Comparison of ENCODE assay signal across 19 cellular contexts in genomic region chr18:32096936-32097335, GRCh38. TPM values are rescaled to one million over a fixed set of nuclear protein-coding genes. Genes with fewer than 3 reads are reported as not detected.
A peak's percentile ranks its signal among the peaks of the same experiment; 100 is the strongest.
DNase-seq lines count a peak whose midpoint lies in the region; ATAC-seq and TF ChIP-seq lines count a peak whose summit lies in the region.
"Had no signal": no experiment of that assay in that cellular context is flagged by ENCODE, and none has a peak within 500 bp of the region (broad histone marks: within the 10 kb centered on the region; RNA-seq: fewer than 3 reads in every experiment).

No MANE protein-coding gene starts in this region.

- DNase-seq in activated CD4-positive, alpha-beta T cell treated with anti-CD3 and anti-CD28 coated beads, Interleukin-2, amount 10 ng/mL, durations not matched to agents 7 days and 5 days, result no peak
- no peak for DNase-seq in activated CD4-positive, alpha-beta T cell treated with anti-CD3 and anti-CD28 coated beads for 4 hours
- DNase-seq in CD8-positive, alpha-beta T cell, result no peak
- DNase-seq in activated CD8-positive, alpha-beta T cell treated with anti-CD3 and anti-CD28 coated beads for 36 hours, result no peak
- DNase-seq in NCI-H146 (lab: John Stamatoyannopoulos, UW), result no peak
- DNase-seq in colonic mucosa, result no peak
- DNase-seq: anterior cingulate cortex; cerebellar nuclear complex; NCI-H1694 treated with DMSO at 0.1 percent for 48 hours; NCI-H2227 treated with DMSO at 0.1 percent for 48 hours; NCI-H82; PC-3; SIG-M5; spleen; stimulated activated CD8-positive, alpha-beta memory T cell treated with anti-CD3 and anti-CD28 coated beads, Interleukin-4, amount 100 ng/mL, for 48 hours; T-helper 9 cell had no signal

- peaks cover 59% of the 10 kb centered on the region for H3K36me3 Mint-ChIP-seq in activated CD4-positive, alpha-beta T cell treated with anti-CD3 and anti-CD28 coated beads, Interleukin-2, amount 10 ng/mL, durations not matched to agents 7 days and 5 days (ENCODE audit: low read depth)
- peaks cover 55% of the 10 kb centered on the region for H3K36me3 Mint-ChIP-seq in CD8-positive, alpha-beta T cell
- H3K36me3 Mint-ChIP-seq in activated CD8-positive, alpha-beta T cell treated with anti-CD3 and anti-CD28 coated beads for 36 hours (ENCODE audit: low read depth), result peaks cover 52% of the 10 kb centered on the region

- H3K4me1 ChIP-seq in CD8-positive, alpha-beta T cell (ENCODE audit: insufficient read depth, low read length), result peaks cover 51% of the 10 kb centered on the region
- H3K4me1 ChIP-seq in endocrine pancreas (ENCODE audit: control insufficient read depth, insufficient read depth, low read length) (peaks cover 25% of the 10 kb centered on the region), colonic mucosa (peaks cover 10% of the 10 kb centered on the region)

- H3K36me3 ChIP-seq in CD8-positive, alpha-beta T cell (ENCODE audit: insufficient read depth, low read length), result no peaks in the 10 kb centered on the region
- no peaks in the 10 kb centered on the region for H3K36me3 ChIP-seq in endocrine pancreas (ENCODE audit: control insufficient read depth, insufficient read depth, low read length)
- no peaks in the 10 kb centered on the region for H3K36me3 ChIP-seq in colonic mucosa

- H3K27ac Mint-ChIP-seq in activated CD4-positive, alpha-beta T cell treated with anti-CD3 and anti-CD28 coated beads, Interleukin-2, amount 10 ng/mL, durations not matched to agents 7 days and 5 days, result peak overlapping the region; percentile 64
- peak overlapping the region; percentile 89 for H3K27ac Mint-ChIP-seq in CD8-positive, alpha-beta T cell
- H3K27ac Mint-ChIP-seq in activated CD8-positive, alpha-beta T cell treated with anti-CD3 and anti-CD28 coated beads for 36 hours, result peak overlapping the region; percentile 81

- peak overlapping the region; percentile 33 for H3K4me3 ChIP-seq in CD8-positive, alpha-beta T cell (ENCODE audit: low read depth, low read length)
- H3K4me3 ChIP-seq in endocrine pancreas (ENCODE audit: control insufficient read depth, insufficient read depth, low read length) (no peak overlapping the region), colonic mucosa (no peak overlapping the region)
- H3K4me3 ChIP-seq: spleen had no signal

- H3K9ac ChIP-seq in endocrine pancreas (ENCODE audit: control insufficient read depth, insufficient read depth, low read length) (peak overlapping the region; percentile 26), colonic mucosa (ENCODE audit: low read depth in 2 of 2, low read length in 2 of 2) (no peak overlapping the region)

- H3K27me3 ChIP-seq in CD8-positive, alpha-beta T cell (ENCODE audit: insufficient read depth, low read length), result no peaks in the 10 kb centered on the region
- no peaks in the 10 kb centered on the region for H3K27me3 ChIP-seq in endocrine pancreas (ENCODE audit: control insufficient read depth, insufficient read depth, low read length)
- H3K27me3 ChIP-seq in colonic mucosa, result no peaks in the 10 kb centered on the region
- H3K27me3 ChIP-seq: spleen had no signal

- CTCF ChIA-PET in activated CD4-positive, alpha-beta T cell treated with anti-CD3 and anti-CD28 coated beads, Interleukin-2, amount 10 ng/mL, durations not matched to agents 7 days and 5 days (lab: Charles Lee), result no interaction called here
- CTCF ChIA-PET in CD8-positive, alpha-beta T cell (lab: Charles Lee), result interaction anchor here (1.4 to 1.8 kb wide), 2 partner anchors 61 to 77 kb away, joined by 3 to 6 read pairs; no protein-coding TSS in a partner anchor
- CTCF ChIA-PET in activated CD8-positive, alpha-beta T cell treated with anti-CD3 and anti-CD28 coated beads for 36 hours (lab: Charles Lee), result interaction anchor here (0.7 to 1.1 kb wide), 2 partner anchors 8 to 61 kb away, joined by 3 to 4 read pairs; no protein-coding TSS in a partner anchor

- no peak for TF ChIP-seq CTCF in CD8-positive, alpha-beta T cell (IDR thresholded peaks at IDR 0.05)
- no peak for TF ChIP-seq CTCF in activated CD8-positive, alpha-beta T cell treated with anti-CD3 and anti-CD28 coated beads for 36 hours (IDR thresholded peaks at IDR 0.05)
- no peak for TF ChIP-seq CTCF in colonic mucosa (IDR thresholded peaks at IDR 0.05)

- POLR2A ChIA-PET in activated CD4-positive, alpha-beta T cell treated with anti-CD3 and anti-CD28 coated beads, Interleukin-2, amount 10 ng/mL, durations not matched to agents 7 days and 5 days (lab: Charles Lee), result no interaction called here
- POLR2A ChIA-PET in CD8-positive, alpha-beta T cell (lab: Charles Lee), result interaction anchor here (1.8 to 2.0 kb wide), 2 partner anchors 79 to 154 kb away, joined by 10 to 13 read pairs; partner anchors contain the start of genes RNF125 and TRAPPC8
- POLR2A ChIA-PET in activated CD8-positive, alpha-beta T cell treated with anti-CD3 and anti-CD28 coated beads for 36 hours (lab: Charles Lee), result interaction anchor here (1.0 to 2.4 kb wide), 4 partner anchors 12 to 154 kb away, joined by 3 to 6 read pairs (median 4); partner anchors contain the start of genes RNF125 and TRAPPC8

- no peaks in the 10 kb centered on the region for H3K9me3 ChIP-seq in CD8-positive, alpha-beta T cell (ENCODE audit: low read length)
- H3K9me3 ChIP-seq in endocrine pancreas (ENCODE audit: control insufficient read depth, low read length), result no peaks in the 10 kb centered on the region
- H3K9me3 ChIP-seq in colonic mucosa, result no peaks in the 10 kb centered on the region
- H3K9me3 ChIP-seq: spleen had no signal

- peak overlapping the region; percentile 28 for H3K27ac ChIP-seq in CD8-positive, alpha-beta T cell (ENCODE audit: low read depth, low read length)
- H3K27ac ChIP-seq in colonic mucosa, result no peak overlapping the region

- ATAC-seq in CD8-positive, alpha-beta T cell, result no peak
- ATAC-seq in activated CD8-positive, alpha-beta T cell treated with anti-CD3 and anti-CD28 coated beads for 36 hours, result no peak
- no peak for ATAC-seq in GM18511 (IDR thresholded peaks at IDR 0.05; ENCODE audit: unreplicated experiment)
- ATAC-seq: HCT116, PC-3 had no signal

- H3K4me3 Mint-ChIP-seq in activated CD4-positive, alpha-beta T cell treated with anti-CD3 and anti-CD28 coated beads, Interleukin-2, amount 10 ng/mL, durations not matched to agents 7 days and 5 days, result peak overlapping the region; percentile 15
- H3K4me3 Mint-ChIP-seq in CD8-positive, alpha-beta T cell, result peak overlapping the region; percentile 99
- H3K4me3 Mint-ChIP-seq in activated CD8-positive, alpha-beta T cell treated with anti-CD3 and anti-CD28 coated beads for 36 hours, result peak overlapping the region; percentile 97

- no peaks in the 10 kb centered on the region for H3K27me3 Mint-ChIP-seq in activated CD4-positive, alpha-beta T cell treated with anti-CD3 and anti-CD28 coated beads, Interleukin-2, amount 10 ng/mL, durations not matched to agents 7 days and 5 days
- no peaks in the 10 kb centered on the region for H3K27me3 Mint-ChIP-seq in CD8-positive, alpha-beta T cell (ENCODE audit: low read depth)
- no peaks in the 10 kb centered on the region for H3K27me3 Mint-ChIP-seq in activated CD8-positive, alpha-beta T cell treated with anti-CD3 and anti-CD28 coated beads for 36 hours

- intact Hi-C loops in CD8-positive, alpha-beta T cell (cut with DNase I, micrococcal nuclease), result loop anchor here in 1 of 2 experiments (5.0 kb wide), 1 partner anchor 40 kb away; no protein-coding TSS in a partner anchor
- intact Hi-C loops in activated CD8-positive, alpha-beta T cell treated with anti-CD3 and anti-CD28 coated beads for 36 hours (cut with micrococcal nuclease), result no loop called here
- intact Hi-C loops in colonic mucosa (cut with DNase I), result loop anchor here (10.0 kb wide), 1 partner anchor 152 kb away; the partner anchor contains the start of gene TRAPPC8

- H3K4me1 Mint-ChIP-seq in activated CD4-positive, alpha-beta T cell treated with anti-CD3 and anti-CD28 coated beads, Interleukin-2, amount 10 ng/mL, durations not matched to agents 7 days and 5 days, result peaks cover 55% of the 10 kb centered on the region
- H3K4me1 Mint-ChIP-seq in CD8-positive, alpha-beta T cell (ENCODE audit: low read depth), result peaks cover 63% of the 10 kb centered on the region
- H3K4me1 Mint-ChIP-seq in activated CD8-positive, alpha-beta T cell treated with anti-CD3 and anti-CD28 coated beads for 36 hours (ENCODE audit: low read depth), result peaks cover 51% of the 10 kb centered on the region

- no peaks in the 10 kb centered on the region for H3K9me3 Mint-ChIP-seq in activated CD4-positive, alpha-beta T cell treated with anti-CD3 and anti-CD28 coated beads, Interleukin-2, amount 10 ng/mL, durations not matched to agents 7 days and 5 days
- H3K9me3 Mint-ChIP-seq in CD8-positive, alpha-beta T cell, result no peaks in the 10 kb centered on the region
- no peaks in the 10 kb centered on the region for H3K9me3 Mint-ChIP-seq in activated CD8-positive, alpha-beta T cell treated with anti-CD3 and anti-CD28 coated beads for 36 hours

RNA-seq across cellular contexts. Expression of gene RNF138, which starts 5.3 kb away (rescaled TPM):
- 10 to 100 TPM; 67.7 to 77.4 TPM for total RNA-seq in activated CD4-positive, alpha-beta T cell treated with anti-CD3 and anti-CD28 coated beads, Interleukin-2, amount 10 ng/mL, durations not matched to agents 7 days and 5 days
- 100 to 1,000 TPM; 198 to 219 TPM for total RNA-seq in CD8-positive, alpha-beta T cell
- 10 to 100 TPM; 86.0 to 89.5 TPM for total RNA-seq in activated CD8-positive, alpha-beta T cell treated with anti-CD3 and anti-CD28 coated beads for 36 hours
- total RNA-seq in colonic mucosa, result 10 to 100 TPM; 48.3 to 53.2 TPM

Comparison
In these comparisons a context has a peak if more than half of its experiments do, and no peak if none do; other contexts are left out.
1. H3K4me3 Mint-ChIP-seq: peak in every context shown above with its lines; median percentile 99 in CD8-positive, alpha-beta T cell; 97 in activated CD8-positive, alpha-beta T cell treated with anti-CD3 and anti-CD28 coated beads for 36 hours; 15 in activated CD4-positive, alpha-beta T cell treated with anti-CD3 and anti-CD28 coated beads, Interleukin-2, amount 10 ng/mL, durations not matched to agents 7 days and 5 days.